Comparison of ENCODE assay signal across 11 cellular contexts in the genomic region with DNA sequence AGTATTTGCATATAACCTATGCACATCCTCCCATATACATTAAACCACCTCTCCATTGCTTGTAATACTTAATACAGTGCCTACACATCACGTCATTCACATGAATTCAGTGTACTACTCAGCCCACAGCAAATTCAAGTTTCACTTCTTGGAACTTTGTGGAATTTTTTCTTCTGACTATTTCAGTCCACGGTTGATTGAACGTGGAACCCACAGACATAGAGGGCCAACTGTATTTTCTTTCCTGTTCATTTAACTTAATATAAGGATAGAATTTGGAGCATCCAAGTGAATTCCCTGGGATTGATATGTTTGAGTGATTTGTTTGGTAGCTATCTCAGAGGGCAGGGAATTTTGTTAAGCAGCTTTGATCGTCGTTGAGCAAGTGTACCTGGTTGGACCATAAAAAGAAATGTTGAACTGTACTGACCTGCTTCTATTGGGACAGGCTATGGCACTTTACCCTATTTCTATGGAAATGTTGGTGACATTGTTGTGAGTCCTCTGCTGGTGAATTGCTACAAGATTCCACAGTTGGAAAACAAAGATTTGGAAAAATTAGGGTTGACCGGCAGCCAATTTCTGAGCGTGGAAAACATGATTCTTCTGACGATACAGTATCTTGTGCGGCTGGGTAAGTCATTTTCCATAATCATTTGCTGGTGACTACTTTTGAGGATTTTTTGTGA.
"Had no signal": no experiment of that assay in that cellular context is flagged by ENCODE, and none has a peak within 500 bp of the region (broad histone marks: within the 10 kb centered on the region; RNA-seq: fewer than 3 reads in every experiment).

No MANE protein-coding gene starts in this region.

- H3K4me3 ChIP-seq: breast epithelium, dorsolateral prefrontal cortex, heart left ventricle, left lung, smooth muscle cell had no signal

- H3K27me3 ChIP-seq: breast epithelium, foreskin keratinocyte, heart left ventricle, left lung had no signal

- H3K4me1 ChIP-seq: breast epithelium, heart left ventricle, left lung had no signal

- H3K27ac ChIP-seq: breast epithelium, dorsolateral prefrontal cortex, foreskin keratinocyte, heart left ventricle, left lung had no signal

- DNase-seq: activated effector memory CD4-positive, alpha-beta T cell treated with Interleukin-2 at 50 U/mL for 16 hours; activated T-cell treated with anti-CD3 and anti-CD28 coated beads, Interleukin-2, amount 50 U/mL, for 1 hour; heart left ventricle; left lung; stimulated activated naive CD4-positive, alpha-beta T cell treated with Interleukin-2 at 50 U/mL for 16 hours had no signal

- H3K4me2 ChIP-seq: smooth muscle cell had no signal

- H3K36me3 ChIP-seq: breast epithelium, heart left ventricle, left lung had no signal

- H3K9me3 ChIP-seq: breast epithelium, heart left ventricle, left lung had no signal

- ATAC-seq: activated CD4-positive, CD25-positive, alpha-beta regulatory T cell treated with anti-CD3 and anti-CD28 coated beads, Interleukin-2, amount 50 U/mL, for 24 hours; activated naive CD4-positive, alpha-beta T cell treated with anti-CD3 and anti-CD28 coated beads, Interleukin-2, amount 50 U/mL, for 72 hours; foreskin keratinocyte had no signal
